10 cellular contexts compared by ENCODE assay signal in genomic region chr11:2088746-2089535, GRCh38. TPM values are rescaled to one million over a fixed set of nuclear protein-coding genes. Genes with fewer than 3 reads are reported as not detected.
DNase-seq lines count a peak whose midpoint lies in the region; ATAC-seq and TF ChIP-seq lines count a peak whose summit lies in the region.
"Had no signal": no experiment of that assay in that cellular context is flagged by ENCODE, and none has a peak within 500 bp of the region (broad histone marks: within the 10 kb centered on the region; RNA-seq: fewer than 3 reads in every experiment).

No MANE protein-coding gene starts in this region.

- H2AFZ ChIP-seq in OCI-LY7 (ENCODE audit: low read length) = no peak overlapping the region

- no peaks in the 10 kb centered on the region for H3K36me3 Mint-ChIP-seq in activated T-cell treated with anti-CD3 and anti-CD28 coated beads, Interleukin-2, amount 50 U/mL, for 24 hours (ENCODE audit: low read depth)

- H3K4me2 ChIP-seq in BLaER1 treated with 17β-estradiol and CSF1 and Interleukin-3, amounts not matched to agents 10 nM and 100 nM = peak overlapping the region in 10 of 11 experiments; percentile 20 to 80 (median 68); a peak in 19 of 22 replicates
- H3K4me2 ChIP-seq in OCI-LY7 (ENCODE audit: low read length) = no peak overlapping the region

- CTCF ChIA-PET in OCI-LY7 (lab: Charles Lee; ENCODE audit: unreplicated experiment) = no interaction called here

- no peaks in the 10 kb centered on the region for H3K9me2 ChIP-seq in OCI-LY7 (ENCODE audit: insufficient read depth, low read length)

- H3K27ac ChIP-seq in BLaER1 treated with 17β-estradiol and CSF1 and Interleukin-3, amounts not matched to agents 10 nM and 100 nM = peak overlapping the region in 6 of 11 experiments; percentile 6 to 47 (median 16); a peak in 5 of 22 replicates
- no peak overlapping the region for H3K27ac ChIP-seq in OCI-LY7 (ENCODE audit: low read depth, low read length, poor library complexity, severe bottlenecking)

- peaks cover 9% of the 10 kb centered on the region for H3K4me1 Mint-ChIP-seq in activated T-cell treated with anti-CD3 and anti-CD28 coated beads, Interleukin-2, amount 50 U/mL, for 24 hours (ENCODE audit: low read depth)

- H3K9ac ChIP-seq in BLaER1 treated with 17β-estradiol and CSF1 and Interleukin-3, amounts not matched to agents 10 nM and 100 nM = peak overlapping the region in 3 of 11 experiments; percentile 1 to 28 (median 9); a peak in 2 of 22 replicates

- H4K20me1 ChIP-seq in BLaER1 treated with 17β-estradiol and CSF1 and Interleukin-3, amounts not matched to agents 10 nM and 100 nM = peaks cover 0 to 37% (median 20%) of the 10 kb centered on the region in 11 experiments; a peak in 16 of 22 replicates
- H4K20me1 ChIP-seq in OCI-LY7 (ENCODE audit: insufficient read depth, low read length) = no peaks in the 10 kb centered on the region

- no peaks in the 10 kb centered on the region for H3K36me3 ChIP-seq in BLaER1 treated with 17β-estradiol and CSF1 and Interleukin-3, amounts not matched to agents 10 nM and 100 nM
- no peaks in the 10 kb centered on the region for H3K36me3 ChIP-seq in OCI-LY7 (ENCODE audit: insufficient read depth, low read length)

- POLR2A ChIA-PET in OCI-LY7 (lab: Charles Lee) = interaction anchor here (1.0 kb wide), 1 partner anchor 23 kb away, joined by 3 read pairs; no protein-coding TSS in a partner anchor

- H3K79me2 ChIP-seq in OCI-LY7 (ENCODE audit: insufficient read depth, low read depth, low read length) = no peaks in the 10 kb centered on the region

- intact Hi-C loops in OCI-LY7 (cut with micrococcal nuclease; ENCODE audit: unreplicated experiment) = no loop called here

- peaks cover 0 to 44% (median 22%) of the 10 kb centered on the region in 11 experiments; a peak in 19 of 22 replicates for H3K27me3 ChIP-seq in BLaER1 treated with 17β-estradiol and CSF1 and Interleukin-3, amounts not matched to agents 10 nM and 100 nM

- DNase-seq in activated T-cell treated with anti-CD3 and anti-CD28 coated beads, Interleukin-2, amount 50 U/mL, for 24 hours = peak; percentile 29
- DNase-seq in mesenteric fat pad (ENCODE audit: low spot score) (peak; percentile 74), NCI-H2196 treated with DMSO at 0.1 percent for 48 hours (lab: John Stamatoyannopoulos, UW; ENCODE audit: unreplicated experiment) (no peak), OCI-LY7 (ENCODE audit: low spot score) (no peak)
- DNase-seq: anterior cingulate cortex had no signal

- peaks cover 2 to 10% (median 4%) of the 10 kb centered on the region in 11 experiments for H3K9me3 ChIP-seq in BLaER1 treated with 17β-estradiol and CSF1 and Interleukin-3, amounts not matched to agents 10 nM and 100 nM (replicated peaks in 1 of 11)
- no peaks in the 10 kb centered on the region for H3K9me3 ChIP-seq in OCI-LY7 (ENCODE audit: low read length)

- TF ChIP-seq CTCF in GM12874 (IDR thresholded peaks at IDR 0.05; ENCODE audit: insufficient read depth, low read depth, low read length) (0 out of 2 replicates have a peak, but pooled peaks have one; percentile 4), OCI-LY7 (conservative IDR thresholded peaks at IDR 0.05; ENCODE audit: low read length) (no peak)

- no peak overlapping the region for H3K27ac Mint-ChIP-seq in activated T-cell treated with anti-CD3 and anti-CD28 coated beads, Interleukin-2, amount 50 U/mL, for 24 hours

- no peak overlapping the region for H3K4me3 Mint-ChIP-seq in activated T-cell treated with anti-CD3 and anti-CD28 coated beads, Interleukin-2, amount 50 U/mL, for 24 hours
- H3K4me3 Mint-ChIP-seq: T-cell had no signal

- no peak for ATAC-seq in GM19452 (IDR thresholded peaks at IDR 0.05; ENCODE audit: unreplicated experiment)
- ATAC-seq in HG02588 (IDR thresholded peaks at IDR 0.05; ENCODE audit: unreplicated experiment) = no peak

- H3K4me3 ChIP-seq in BLaER1 treated with 17β-estradiol and CSF1 and Interleukin-3, amounts not matched to agents 10 nM and 100 nM = no peak overlapping the region
- no peak overlapping the region for H3K4me3 ChIP-seq in OCI-LY7 (ENCODE audit: low read depth, low read length, poor library complexity, severe bottlenecking)

- BruUV-seq in OCI-LY7 (replicated peaks; lab: Mats Ljungman, UMichigan) = no TSS peak

- H3K27me3 Mint-ChIP-seq in activated T-cell treated with anti-CD3 and anti-CD28 coated beads, Interleukin-2, amount 50 U/mL, for 24 hours = peaks cover 49% of the 10 kb centered on the region

- H3K9me3 Mint-ChIP-seq in activated T-cell treated with anti-CD3 and anti-CD28 coated beads, Interleukin-2, amount 50 U/mL, for 24 hours = peaks cover 6% of the 10 kb centered on the region

- peaks cover 27 to 91% (median 79%) of the 10 kb centered on the region in 10 experiments for H3K4me1 ChIP-seq in BLaER1 treated with 17β-estradiol and CSF1 and Interleukin-3, amounts not matched to agents 10 nM and 100 nM
- no peaks in the 10 kb centered on the region for H3K4me1 ChIP-seq in OCI-LY7 (ENCODE audit: insufficient read depth, low read length, poor library complexity, severe bottlenecking)

RNA-seq across cellular contexts. Expression of gene IGF2, which starts 50.2 kb away (rescaled TPM):
- total RNA-seq in mesenteric fat pad = 148 TPM
- not detected in 2 replicates for total RNA-seq in OCI-LY7 (2014; rRNA removed; shearing (Covaris generic))
- total RNA-seq in OCI-LY7 (2022) = not detected in 2 replicates

Comparison
In these comparisons a context has a peak if more than half of its experiments do, and no peak if none do; other contexts are left out.
1. DNase-seq: peak in activated T-cell treated with anti-CD3 and anti-CD28 coated beads, Interleukin-2, amount 50 U/mL, for 24 hours (single experiment) and mesenteric fat pad (single experiment); none in NCI-H2196 treated with DMSO at 0.1 percent for 48 hours (single experiment) and OCI-LY7 (single experiment).
2. RNA of gene IGF2, which starts 50.2 kb away (total RNA-seq): 148 TPM in mesenteric fat pad (single experiment); not detected in OCI-LY7; every median in the first group is over 100 times any median in the second.